19 cellular contexts compared by ENCODE assay signal in genomic region chr12:53195516-53196420, GRCh38. TPM values are rescaled to one million over a fixed set of nuclear protein-coding genes. Genes with fewer than 3 reads are reported as not detected.
DNase-seq lines count a peak whose midpoint lies in the region; ATAC-seq and TF ChIP-seq lines count a peak whose summit lies in the region.
"Had no signal": no experiment of that assay in that cellular context is flagged by ENCODE, and none has a peak within 500 bp of the region (broad histone marks: within the 10 kb centered on the region; RNA-seq: fewer than 3 reads in every experiment).

No MANE protein-coding gene starts in this region.

- peaks cover 76% of the 10 kb centered on the region for H3K79me2 ChIP-seq in MM.1S (ENCODE audit: low read length)

- POLR2A ChIA-PET in activated naive CD8-positive, alpha-beta T cell treated with anti-CD3 and anti-CD28 coated beads, Interleukin-2, amount 10 ng/mL, durations not matched to agents 7 days and 5 days (lab: Charles Lee), result interaction anchor here (1.1 to 8.4 kb wide), 4 partner anchors 10 to 19 kb away, joined by 3 to 56 read pairs (median 4); partner anchors contain the start of genes CSAD and ZNF740
- POLR2A ChIA-PET in WTC11 (lab: Charles Lee), result interaction anchor here (0.6 kb wide), 1 partner anchor 119 kb away, joined by 3 read pairs; no protein-coding TSS in a partner anchor

- ATAC-seq in activated naive CD8-positive, alpha-beta T cell treated with anti-CD3 and anti-CD28 coated beads, Interleukin-2, amount 10 ng/mL, durations not matched to agents 7 days and 5 days (ENCODE audit: low read depth), result no peak
- ATAC-seq in effector memory CD8-positive, alpha-beta T cell (replicated peaks), result no peak
- no peak for ATAC-seq in GM18502 (IDR thresholded peaks at IDR 0.05; ENCODE audit: poor library complexity, unreplicated experiment)
- ATAC-seq in HG03045 (IDR thresholded peaks at IDR 0.05; ENCODE audit: unreplicated experiment), result no peak
- no peak for ATAC-seq in WTC11
- ATAC-seq: mucosa of descending colon had no signal

- no peak for TF ChIP-seq CTCF in MM.1S (IDR thresholded peaks at IDR 0.05; ENCODE audit: low read length)
- no peak for TF ChIP-seq CTCF in WTC11 (IDR thresholded peaks at IDR 0.05)

- H3F3A ChIP-seq in MM.1S (ENCODE audit: insufficient read depth, low read length), result peaks cover 97% of the 10 kb centered on the region

- peaks cover 40% of the 10 kb centered on the region for H3K4me1 ChIP-seq in MM.1S (ENCODE audit: low read length)

- H3K9me2 ChIP-seq in MM.1S (replicated peaks; ENCODE audit: insufficient read depth, low read length), result no peaks in the 10 kb centered on the region

- no peak overlapping the region for H3K4me3 Mint-ChIP-seq in activated naive CD8-positive, alpha-beta T cell treated with anti-CD3 and anti-CD28 coated beads, Interleukin-2, amount 10 ng/mL, durations not matched to agents 7 days and 5 days
- H3K4me3 Mint-ChIP-seq in activated naive CD8-positive, alpha-beta T cell treated with anti-CD3 and anti-CD28 coated beads for 36 hours, result no peak overlapping the region
- H3K4me3 Mint-ChIP-seq in effector memory CD8-positive, alpha-beta T cell, result no peak overlapping the region
- H3K4me3 Mint-ChIP-seq in WTC11, result no peak overlapping the region

- H3K9me3 Mint-ChIP-seq in activated naive CD8-positive, alpha-beta T cell treated with anti-CD3 and anti-CD28 coated beads, Interleukin-2, amount 10 ng/mL, durations not matched to agents 7 days and 5 days, result no peaks in the 10 kb centered on the region
- no peaks in the 10 kb centered on the region for H3K9me3 Mint-ChIP-seq in activated naive CD8-positive, alpha-beta T cell treated with anti-CD3 and anti-CD28 coated beads for 36 hours
- no peaks in the 10 kb centered on the region for H3K9me3 Mint-ChIP-seq in effector memory CD8-positive, alpha-beta T cell
- H3K9me3 Mint-ChIP-seq in WTC11, result no peaks in the 10 kb centered on the region

- H3K9ac ChIP-seq in MM.1S (ENCODE audit: low read length), result peak overlapping the region; percentile 99; the same call in 1 of the 2 replicates

- peak overlapping the region; percentile 97 for H3K4me2 ChIP-seq in MM.1S (ENCODE audit: low read depth, low read length)

- no peaks in the 10 kb centered on the region for H3K27me3 Mint-ChIP-seq in activated naive CD8-positive, alpha-beta T cell treated with anti-CD3 and anti-CD28 coated beads, Interleukin-2, amount 10 ng/mL, durations not matched to agents 7 days and 5 days
- no peaks in the 10 kb centered on the region for H3K27me3 Mint-ChIP-seq in activated naive CD8-positive, alpha-beta T cell treated with anti-CD3 and anti-CD28 coated beads for 36 hours
- H3K27me3 Mint-ChIP-seq in effector memory CD8-positive, alpha-beta T cell, result no peaks in the 10 kb centered on the region
- peaks cover 85% of the 10 kb centered on the region for H3K27me3 Mint-ChIP-seq in WTC11 (ENCODE audit: low read depth)

- peaks cover 48% of the 10 kb centered on the region for H3K36me3 Mint-ChIP-seq in activated naive CD8-positive, alpha-beta T cell treated with anti-CD3 and anti-CD28 coated beads, Interleukin-2, amount 10 ng/mL, durations not matched to agents 7 days and 5 days
- peaks cover 40% of the 10 kb centered on the region for H3K36me3 Mint-ChIP-seq in activated naive CD8-positive, alpha-beta T cell treated with anti-CD3 and anti-CD28 coated beads for 36 hours
- H3K36me3 Mint-ChIP-seq in effector memory CD8-positive, alpha-beta T cell (ENCODE audit: insufficient read depth), result peaks cover 84% of the 10 kb centered on the region
- H3K36me3 Mint-ChIP-seq in WTC11, result no peaks in the 10 kb centered on the region

- H3K4me3 ChIP-seq in MM.1S (ENCODE audit: low read length), result peak overlapping the region; percentile 94
- H3K4me3 ChIP-seq: mucosa of descending colon had no signal

- CTCF ChIA-PET in WTC11 (lab: Charles Lee), result interaction anchor here (0.6 to 10.2 kb wide), 15 partner anchors 8 to 148 kb away, joined by 3 to 136 read pairs (median 5); partner anchors contain the start of genes AAAS, CSAD, PFDN5 and SPRYD3

- no peak overlapping the region for H2AFZ ChIP-seq in MM.1S (ENCODE audit: low read length)

- H3K9me3 ChIP-seq in MM.1S (replicated peaks; ENCODE audit: insufficient read depth, low read length), result no peaks in the 10 kb centered on the region
- H3K9me3 ChIP-seq: mucosa of descending colon had no signal

- no peaks in the 10 kb centered on the region for H3K27me3 ChIP-seq in MM.1S (replicated peaks; ENCODE audit: insufficient read depth, low read length)

- peaks cover 65% of the 10 kb centered on the region for H4K20me1 ChIP-seq in MM.1S (ENCODE audit: insufficient read depth, low read length)

- peaks cover 74% of the 10 kb centered on the region for H3K36me3 ChIP-seq in MM.1S (replicated peaks; ENCODE audit: insufficient read depth, low read length)

- peaks cover 38% of the 10 kb centered on the region for H3K4me1 Mint-ChIP-seq in activated naive CD8-positive, alpha-beta T cell treated with anti-CD3 and anti-CD28 coated beads, Interleukin-2, amount 10 ng/mL, durations not matched to agents 7 days and 5 days
- H3K4me1 Mint-ChIP-seq in activated naive CD8-positive, alpha-beta T cell treated with anti-CD3 and anti-CD28 coated beads for 36 hours, result peaks cover 36% of the 10 kb centered on the region
- peaks cover 43 to 44% of the 10 kb centered on the region in 2 donors for H3K4me1 Mint-ChIP-seq in effector memory CD8-positive, alpha-beta T cell (ENCODE audit: low read depth in 2 of 2)
- H3K4me1 Mint-ChIP-seq in WTC11, result no peaks in the 10 kb centered on the region

- DNase-seq in activated naive CD8-positive, alpha-beta T cell treated with anti-CD3 and anti-CD28 coated beads, Interleukin-2, amount 10 ng/mL, durations not matched to agents 7 days and 5 days, result no peak
- no peak for DNase-seq in activated naive CD8-positive, alpha-beta T cell treated with anti-CD3 and anti-CD28 coated beads for 36 hours
- DNase-seq in MM.1S (no peak), NCI-H146 (lab: John Stamatoyannopoulos, UW) (no peak), WTC11 (ENCODE audit: low spot score) (no peak)
- no peak for DNase-seq in effector memory CD8-positive, alpha-beta T cell
- DNase-seq: activated naive CD4-positive, alpha-beta T cell treated with anti-CD3 and anti-CD28 coated beads, Interleukin-2, amount 50 U/mL, for 16 hours; AML-193; DMS79 treated with DMSO at 0.1 percent for 48 hours; head of caudate nucleus; mucosa of descending colon; NCI-H2081 treated with DMSO at 0.1 percent for 48 hours; NCI-H774; substantia nigra had no signal

- H3K27ac ChIP-seq in MM.1S (ENCODE audit: low read length), result peak overlapping the region; percentile 99
- H3K27ac ChIP-seq: epithelial cell of prostate had no signal

- peak overlapping the region; percentile 61 for H3K27ac Mint-ChIP-seq in activated naive CD8-positive, alpha-beta T cell treated with anti-CD3 and anti-CD28 coated beads, Interleukin-2, amount 10 ng/mL, durations not matched to agents 7 days and 5 days
- H3K27ac Mint-ChIP-seq in activated naive CD8-positive, alpha-beta T cell treated with anti-CD3 and anti-CD28 coated beads for 36 hours, result no peak overlapping the region
- peak overlapping the region; percentile 56 to 84 for H3K27ac Mint-ChIP-seq in effector memory CD8-positive, alpha-beta T cell
- no peak overlapping the region for H3K27ac Mint-ChIP-seq in WTC11
- H3K27ac Mint-ChIP-seq: progenitor cell of endocrine pancreas had no signal

TF ChIP-seq in WTC11, 78 proteins besides CTCF, POLR2A, EP300 and RAD21 (continues in another document):
- TF ChIP-seq HMGXB4 (CRISPR knock-in tag; IDR thresholded peaks at IDR 0.05) (no peak), ZMAT4 (CRISPR knock-in tag; IDR thresholded peaks at IDR 0.05) (no peak)

RNA-seq across cellular contexts. Expression of gene ITGB7, which starts 11.3 kb away (rescaled TPM):
- total RNA-seq in activated naive CD8-positive, alpha-beta T cell treated with anti-CD3 and anti-CD28 coated beads, Interleukin-2, amount 10 ng/mL, durations not matched to agents 7 days and 5 days, result 100 to 1,000 TPM; 415 to 420 TPM
- 100 to 1,000 TPM; 102 to 105 TPM for total RNA-seq in activated naive CD8-positive, alpha-beta T cell treated with anti-CD3 and anti-CD28 coated beads for 36 hours
- 0.90 to 1.4 TPM (median 1.1 TPM) in 3 replicates for total RNA-seq in WTC11 (2021)
- total RNA-seq: cerebellum had no signal

RNA-seq across cellular contexts. Expression of gene CSAD, which starts 15.0 kb away (rescaled TPM):
- 10 to 100 TPM; 28.1 to 38.3 TPM for total RNA-seq in activated naive CD8-positive, alpha-beta T cell treated with anti-CD3 and anti-CD28 coated beads, Interleukin-2, amount 10 ng/mL, durations not matched to agents 7 days and 5 days
- 10 to 100 TPM; 11.8 to 11.9 TPM for total RNA-seq in activated naive CD8-positive, alpha-beta T cell treated with anti-CD3 and anti-CD28 coated beads for 36 hours
- 11.5 to 12.6 TPM (median 12.3 TPM) in 3 replicates for total RNA-seq in WTC11 (2021)

RNA-seq across cellular contexts. Expression of gene ZNF740, which starts 15.2 kb away (rescaled TPM):
- total RNA-seq in activated naive CD8-positive, alpha-beta T cell treated with anti-CD3 and anti-CD28 coated beads, Interleukin-2, amount 10 ng/mL, durations not matched to agents 7 days and 5 days, result 10 to 100 TPM; 53.6 to 60.2 TPM
- total RNA-seq in activated naive CD8-positive, alpha-beta T cell treated with anti-CD3 and anti-CD28 coated beads for 36 hours, result 10 to 100 TPM; 34.9 to 42.8 TPM
- 26.6 to 36.6 TPM (median 36.1 TPM) in 3 replicates for total RNA-seq in WTC11 (2021)

RNA-seq across cellular contexts. Expression of gene RARG, which starts 36.2 kb away (rescaled TPM):
- total RNA-seq in activated naive CD8-positive, alpha-beta T cell treated with anti-CD3 and anti-CD28 coated beads, Interleukin-2, amount 10 ng/mL, durations not matched to agents 7 days and 5 days, result 10 to 100 TPM; 38.1 to 40.3 TPM
- 10 to 100 TPM; 22.7 to 26.0 TPM for total RNA-seq in activated naive CD8-positive, alpha-beta T cell treated with anti-CD3 and anti-CD28 coated beads for 36 hours
- total RNA-seq in WTC11 (2021), result 68.1 to 77.2 TPM (median 69.7 TPM) in 3 replicates

Comparison
In these comparisons a context has a peak if more than half of its experiments do, and no peak if none do; other contexts are left out.
1. H3K27ac Mint-ChIP-seq: peak in activated naive CD8-positive, alpha-beta T cell treated with anti-CD3 and anti-CD28 coated beads, Interleukin-2, amount 10 ng/mL, durations not matched to agents 7 days and 5 days (single experiment) and effector memory CD8-positive, alpha-beta T cell (2 of 2); none in activated naive CD8-positive, alpha-beta T cell treated with anti-CD3 and anti-CD28 coated beads for 36 hours (single experiment) and WTC11 (single experiment).
2. RNA of gene ITGB7, which starts 11.3 kb away (total RNA-seq): 415 to 420 TPM in activated naive CD8-positive, alpha-beta T cell treated with anti-CD3 and anti-CD28 coated beads, Interleukin-2, amount 10 ng/mL, durations not matched to agents 7 days and 5 days and 102 to 105 TPM in activated naive CD8-positive, alpha-beta T cell treated with anti-CD3 and anti-CD28 coated beads for 36 hours; 0.90 to 1.4 TPM in WTC11; every median in the first group is over 10 times any median in the second.